25 cellular contexts compared by ENCODE assay signal in genomic region chr5:150603052-150603451, GRCh38. TPM values are rescaled to one million over a fixed set of nuclear protein-coding genes. Genes with fewer than 3 reads are reported as not detected.
DNase-seq lines count a peak whose midpoint lies in the region; ATAC-seq and TF ChIP-seq lines count a peak whose summit lies in the region.
"Had no signal": no experiment of that assay in that cellular context is flagged by ENCODE, and none has a peak within 500 bp of the region (broad histone marks: within the 10 kb centered on the region; RNA-seq: fewer than 3 reads in every experiment).

No MANE protein-coding gene starts in this region.

- POLR2A ChIA-PET in RWPE1 (lab: Yijun Ruan, JAX; ENCODE audit: low non-redundant PET): no interaction called here

- peak; percentile 27 to 80 (median 51) for ATAC-seq in heart right ventricle
- ATAC-seq: GM23338; left colon; naive thymus-derived CD8-positive, alpha-beta T cell; stimulated activated naive B cell treated with anti-CD40 and anti-IgM and Interleukin-4, amounts not matched to agents 10 μg/mL and 1 μg/mL and 100 μg/mL, for 72 hours had no signal

- no peak for TF ChIP-seq EP300 in stomach (IDR thresholded peaks at IDR 0.05)

- no peak overlapping the region for H3K4ac ChIP-seq in mesenchymal stem cell (ENCODE audit: low read depth in 1 of 2, low read length in 2 of 2)

- peak overlapping the region; percentile 31 for H4K8ac ChIP-seq in mesenchymal stem cell (ENCODE audit: low read length)

- peak overlapping the region in 1 of 2 experiments; percentile 22 for H2BK12ac ChIP-seq in mesenchymal stem cell (ENCODE audit: low read length in 2 of 2)

- H3K36me3 ChIP-seq in ascending aorta: no peaks in the 10 kb centered on the region
- H3K36me3 ChIP-seq in heart right ventricle: no peaks in the 10 kb centered on the region
- no peaks in the 10 kb centered on the region for H3K36me3 ChIP-seq in mesenchymal stem cell (ENCODE audit: control insufficient read depth in 1 of 2, insufficient read depth in 2 of 2, low read depth in 1 of 2, low read length in 2 of 2)
- H3K36me3 ChIP-seq in stomach: no peaks in the 10 kb centered on the region

- no peak overlapping the region for H4K91ac ChIP-seq in mesenchymal stem cell (ENCODE audit: low read length)

- H3K4me3 ChIP-seq in ascending aorta (peak overlapping the region in 1 of 2 donors; percentile 50), heart right ventricle (no peak overlapping the region), mesenchymal stem cell (ENCODE audit: insufficient read depth in 1 of 2, low read depth in 1 of 2, low read length in 2 of 2) (no peak overlapping the region), stomach (no peak overlapping the region)
- H3K4me3 ChIP-seq: GM23338, testis had no signal

- CTCF ChIA-PET in RWPE1 (lab: Yijun Ruan, JAX): interaction anchor here (0.7 to 1.4 kb wide), 2 partner anchors 10 to 18 kb away, joined by 3 read pairs; no protein-coding TSS in a partner anchor

- H2BK120ac ChIP-seq in mesenchymal stem cell (ENCODE audit: low read depth, low read length): no peak overlapping the region

- no peak overlapping the region for H2BK15ac ChIP-seq in mesenchymal stem cell (ENCODE audit: low read depth, poor library complexity, severe bottlenecking)

- H3K27me3 ChIP-seq in ascending aorta: no peaks in the 10 kb centered on the region
- H3K27me3 ChIP-seq in heart right ventricle: no peaks in the 10 kb centered on the region
- peaks cover 3 to 32% of the 10 kb centered on the region in 2 experiments for H3K27me3 ChIP-seq in mesenchymal stem cell (ENCODE audit: control insufficient read depth in 1 of 2, insufficient read depth in 1 of 2, low read length in 2 of 2)
- H3K27me3 ChIP-seq in stomach: no peaks in the 10 kb centered on the region
- H3K27me3 ChIP-seq: testis had no signal

- H3K4me1 ChIP-seq in ascending aorta (peaks cover 32 to 74% of the 10 kb centered on the region in 2 donors), heart right ventricle (peaks cover 31 to 90% (median 69%) of the 10 kb centered on the region in 9 donors), mesenchymal stem cell (ENCODE audit: control insufficient read depth, insufficient read depth, low read depth, low read length) (peaks cover 19% of the 10 kb centered on the region), stomach (peaks cover 21 to 54% (median 40%) of the 10 kb centered on the region in 4 donors)

- no peak overlapping the region for H3K4me2 ChIP-seq in mesenchymal stem cell (ENCODE audit: low read length, poor library complexity, severe bottlenecking)
- H3K4me2 ChIP-seq: GM23338 had no signal

- no peak overlapping the region for H2BK5ac ChIP-seq in mesenchymal stem cell (ENCODE audit: low read depth, low read length, poor library complexity, severe bottlenecking)

- DNase-seq in ascending aorta (ENCODE audit: low spot score in 2 of 2): no peak
- DNase-seq in heart right ventricle: peak in 1 of 2 donors; percentile 66
- DNase-seq in mesenchymal stem cell: no peak
- DNase-seq in stomach: no peak
- no peak for DNase-seq in GOT3 (lab: John Stamatoyannopoulos, UW)
- no peak for DNase-seq in DMS 273 (lab: John Stamatoyannopoulos, UW; ENCODE audit: unreplicated experiment)
- no peak for DNase-seq in stimulated activated CD4-positive, alpha-beta T cell treated with anti-CD3 and anti-CD28 coated beads, Interleukin-2, amount 100 ng/mL, for 48 hours
- no peak for DNase-seq in RWPE1 (ENCODE audit: low spot score)
- DNase-seq: activated CD4-positive, alpha-beta T cell treated with anti-CD3 and anti-CD28 coated beads for 4 hours; activated T-cell treated with anti-CD3 and anti-CD28 coated beads for 4 hours; HFFc6; Kasumi-1; left colon; MV-4-11; naive thymus-derived CD8-positive, alpha-beta T cell; NCI-H1436 treated with DMSO at 0.1 percent for 48 hours; NCI-H446 treated with DMSO at 0.1 percent for 48 hours; retina; stimulated activated naive B cell treated with anti-CD40 and anti-IgM and Interleukin-4, amounts not matched to agents 10 μg/mL and 1 μg/mL and 100 μg/mL, for 72 hours; testis had no signal

- no peak overlapping the region for H3K23ac ChIP-seq in mesenchymal stem cell (ENCODE audit: low read length in 2 of 2)

- H2AFZ ChIP-seq in mesenchymal stem cell (ENCODE audit: low read depth, low read length): no peak overlapping the region
- H2AFZ ChIP-seq: GM23338 had no signal

- H3K79me1 ChIP-seq in mesenchymal stem cell (replicated peaks; ENCODE audit: low read length, poor library complexity, severe bottlenecking): no peaks in the 10 kb centered on the region

- intact Hi-C loops in ascending aorta (cut with DNase I): loop anchor here (5.0 kb wide), 1 partner anchor 39 kb away; the partner anchor contains the start of gene SYNPO
- intact Hi-C loops in heart right ventricle (cut with DNase I): no loop called here
- intact Hi-C loops in stomach (cut with DNase I; ENCODE audit: low total_unique reads): no loop called here

- H3K9ac ChIP-seq in mesenchymal stem cell (ENCODE audit: low read length): no peak overlapping the region

- H2AK5ac ChIP-seq in mesenchymal stem cell (ENCODE audit: low read length, severe bottlenecking): no peak overlapping the region

- WGBS in heart right ventricle, 2 donors: 38 to 40% methylated on average over 4 of the region's 4 CpGs
- 57% methylated on average over 3 of the region's 4 CpGs for WGBS in mesenchymal stem cell
- 50 to 71% (median 58%) methylated on average over 4 of the region's 4 CpGs for WGBS in stomach, 5 donors

- H3K14ac ChIP-seq in mesenchymal stem cell (ENCODE audit: low read length in 2 of 2): peak overlapping the region in 1 of 2 experiments; percentile 30

- H3K18ac ChIP-seq in mesenchymal stem cell (ENCODE audit: low read depth in 1 of 2, low read length in 2 of 2): no peak overlapping the region

- H3K9me3 ChIP-seq in ascending aorta (no peaks in the 10 kb centered on the region), heart right ventricle (no peaks in the 10 kb centered on the region), mesenchymal stem cell (ENCODE audit: control insufficient read depth, low read length) (no peaks in the 10 kb centered on the region), stomach (no peaks in the 10 kb centered on the region)
- H3K9me3 ChIP-seq: testis had no signal

- TF ChIP-seq CTCF in ascending aorta (IDR thresholded peaks at IDR 0.05) (no peak), heart right ventricle (IDR thresholded peaks at IDR 0.05) (no peak), stomach (IDR thresholded peaks at IDR 0.05) (no peak), RWPE1 (conservative IDR thresholded peaks at IDR 0.05; ENCODE audit: low read depth) (no peak)

- H3K27ac ChIP-seq in ascending aorta (peak overlapping the region; percentile 92 to 96), heart right ventricle (peak overlapping the region; percentile 50 to 90 (median 85)), mesenchymal stem cell (ENCODE audit: low read length, poor library complexity, severe bottlenecking) (no peak overlapping the region), stomach (peak overlapping the region in 4 of 5 donors; percentile 12 to 79 (median 30)), RWPE1 (no peak overlapping the region)
- H3K27ac ChIP-seq: epithelial cell of prostate, HL-60, testis, VCaP had no signal

- no peak for TF ChIP-seq POLR2A in stomach (IDR thresholded peaks at IDR 0.05)

RNA-seq across cellular contexts. Expression of gene SYNPO, which starts 37.4 kb away (rescaled TPM):
- total RNA-seq in ascending aorta (128 TPM), heart right ventricle (100 to 1,000 TPM; 589 to 777 (median 703) TPM), stomach (10 to 100 TPM in 3 of 5 donors, 1 to 10 TPM in 2; 3.7 to 52.7 (median 20.1) TPM)
- polyA plus RNA-seq in heart right ventricle (100 to 1,000 TPM; 129 to 344 TPM), stomach (10 to 100 TPM; 12.6 to 42.3 (median 23.2) TPM)
- polyA plus RNA-seq in mesenchymal stem cell (2013, experiment 1 of 2): 37.8 TPM
- polyA plus RNA-seq in mesenchymal stem cell (2013, experiment 2 of 2): 39.1 TPM
- polyA plus RNA-seq: naive thymus-derived CD8-positive, alpha-beta T cell had no signal

RNA-seq across cellular contexts. Expression of gene MYOZ3, which starts 58.0 kb away (rescaled TPM):
- total RNA-seq in ascending aorta (1.1 TPM), heart right ventricle (10 to 100 TPM in 2 of 10 donors, 1 to 10 TPM in 8; 4.5 to 12.2 (median 6.0) TPM), stomach (under 1 TPM in 1 of 5 donors, not detected in 4; 0.55 TPM)
- polyA plus RNA-seq in heart right ventricle (1 to 10 TPM in 1 of 2 donors, under 1 TPM in 1; 0.91 to 4.1 TPM), stomach (1 to 10 TPM in 1 of 3 donors, under 1 TPM in 2; 0.23 to 1.8 (median 0.50) TPM)
- 1.6 TPM for polyA plus RNA-seq in mesenchymal stem cell (2013, experiment 1 of 2)
- 1.8 TPM for polyA plus RNA-seq in mesenchymal stem cell (2013, experiment 2 of 2)
- total RNA-seq: naive thymus-derived CD8-positive, alpha-beta T cell; OCI-LY7 had no signal

Comparison
In these comparisons a context has a peak if more than half of its experiments do, and no peak if none do; other contexts are left out.
1. H3K27ac ChIP-seq: peak in ascending aorta (2 of 2), heart right ventricle (10 of 10) and stomach (4 of 5); none in mesenchymal stem cell (single experiment) and RWPE1 (single experiment).